ENCODE assay signal across 1 cellular context in genomic region chr13:23159587-23160240, GRCh38.
TF ChIP-seq lines count a peak whose summit lies in the region.

No MANE protein-coding gene starts in this region.

TF ChIP-seq in HEK293, 187 proteins besides CTCF, POLR2A, EP300 and RAD21 (continued from another document):
- TF ChIP-seq ZBTB26 (tag by site-specific recombination; optimal IDR thresholded peaks at IDR 0.05) (peak; percentile 87), ZNF449 (tag by site-specific recombination; IDR thresholded peaks at IDR 0.05) (no peak), ZNF549 (tag by site-specific recombination; IDR thresholded peaks at IDR 0.05) (no peak), ZNF76 (tag by site-specific recombination; IDR thresholded peaks at IDR 0.05; ENCODE audit: borderline replicate concordance, low read depth) (peak; percentile 93), KLF8 (tag by site-specific recombination; IDR thresholded peaks at IDR 0.05) (peak; percentile 74), ZNF266 (tag by site-specific recombination; IDR thresholded peaks at IDR 0.05; ENCODE audit: low read depth) (no peak), ZNF366 (tag by site-specific recombination; conservative IDR thresholded peaks at IDR 0.05) (0 out of 2 replicates have a peak, but pooled peaks have one; percentile 18), ZNF37A (tag by site-specific recombination; IDR thresholded peaks at IDR 0.05) (no peak)
